1 cellular context compared by ENCODE assay signal in the genomic region with DNA sequence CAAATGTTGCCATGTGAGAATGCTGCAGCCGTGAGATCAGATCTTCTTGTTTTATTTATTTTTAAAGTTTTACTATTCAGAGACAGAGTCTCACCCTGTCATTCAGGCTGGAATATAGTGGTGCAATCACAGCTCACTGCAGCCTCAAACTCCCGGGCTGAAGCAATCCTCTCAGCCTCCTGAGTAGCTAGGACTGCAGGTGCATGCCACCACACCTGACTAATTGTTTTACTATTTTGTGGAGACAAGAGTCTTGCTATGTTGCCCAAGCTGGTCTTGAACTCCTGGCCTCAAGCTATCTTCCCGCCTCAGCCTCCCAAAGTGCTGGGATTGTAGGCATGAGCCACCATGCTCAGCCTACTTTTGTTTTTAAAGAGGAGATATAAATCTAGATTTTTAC.
TF ChIP-seq lines count a peak whose summit lies in the region.

No MANE protein-coding gene starts in this region.

TF ChIP-seq in HepG2, 621 proteins besides CTCF, POLR2A, EP300 and RAD21:
- peak; percentile 57; the same call in 1 of the 2 replicates for TF ChIP-seq ZNF460 (CRISPR knock-in tag; IDR thresholded peaks at IDR 0.05; ENCODE audit: borderline replicate concordance)
- no peak for TF ChIP-seq TBL1XR1 (IDR thresholded peaks at IDR 0.05; ENCODE audit: borderline replicate concordance, low read length, partially characterized antibody)
TF ChIP-seq in HepG2: peak in this region for 1.
